1 cellular context compared by ENCODE assay signal in genomic region chr4:174996079-174996478, GRCh38.
TF ChIP-seq lines count a peak whose summit lies in the region.

No MANE protein-coding gene starts in this region.

TF ChIP-seq in GM12878, 131 proteins besides CTCF, POLR2A, EP300 and RAD21 (continued from another document):
- no peak for TF ChIP-seq E2F8 (IDR thresholded peaks at IDR 0.05; ENCODE audit: low read depth, partially characterized antibody)
- no peak for TF ChIP-seq ZBTB40 (IDR thresholded peaks at IDR 0.05; ENCODE audit: borderline replicate concordance)
- TF ChIP-seq IRF4 (IDR thresholded peaks at IDR 0.05; ENCODE audit: low read depth, low read length) = no peak
- no peak for TF ChIP-seq ZNF622 (IDR thresholded peaks at IDR 0.05)
- no peak for TF ChIP-seq BCL11A (IDR thresholded peaks at IDR 0.05; ENCODE audit: low read depth, low read length)
- TF ChIP-seq SREBF2 (IDR thresholded peaks at IDR 0.05; ENCODE audit: low read length) = no peak
- no peak for TF ChIP-seq RELB (IDR thresholded peaks at IDR 0.05; ENCODE audit: low read depth)
- TF ChIP-seq CREB1 (IDR thresholded peaks at IDR 0.05; ENCODE audit: low read depth) = no peak
- no peak for TF ChIP-seq MYB (IDR thresholded peaks at IDR 0.05; ENCODE audit: borderline replicate concordance, low read depth, low read length)
- TF ChIP-seq CEBPZ (IDR thresholded peaks at IDR 0.05; ENCODE audit: low read depth, low read length) = no peak
- TF ChIP-seq CHD2 (IDR thresholded peaks at IDR 0.05; ENCODE audit: borderline replicate concordance, low read depth, low read length) = no peak
- TF ChIP-seq PAX5 (IDR thresholded peaks at IDR 0.05; ENCODE audit: borderline replicate concordance, low read depth, low read length) = no peak
- no peak for TF ChIP-seq ZSCAN29 (IDR thresholded peaks at IDR 0.05)
